Comparison of ENCODE assay signal across 1 cellular context in the genomic region with DNA sequence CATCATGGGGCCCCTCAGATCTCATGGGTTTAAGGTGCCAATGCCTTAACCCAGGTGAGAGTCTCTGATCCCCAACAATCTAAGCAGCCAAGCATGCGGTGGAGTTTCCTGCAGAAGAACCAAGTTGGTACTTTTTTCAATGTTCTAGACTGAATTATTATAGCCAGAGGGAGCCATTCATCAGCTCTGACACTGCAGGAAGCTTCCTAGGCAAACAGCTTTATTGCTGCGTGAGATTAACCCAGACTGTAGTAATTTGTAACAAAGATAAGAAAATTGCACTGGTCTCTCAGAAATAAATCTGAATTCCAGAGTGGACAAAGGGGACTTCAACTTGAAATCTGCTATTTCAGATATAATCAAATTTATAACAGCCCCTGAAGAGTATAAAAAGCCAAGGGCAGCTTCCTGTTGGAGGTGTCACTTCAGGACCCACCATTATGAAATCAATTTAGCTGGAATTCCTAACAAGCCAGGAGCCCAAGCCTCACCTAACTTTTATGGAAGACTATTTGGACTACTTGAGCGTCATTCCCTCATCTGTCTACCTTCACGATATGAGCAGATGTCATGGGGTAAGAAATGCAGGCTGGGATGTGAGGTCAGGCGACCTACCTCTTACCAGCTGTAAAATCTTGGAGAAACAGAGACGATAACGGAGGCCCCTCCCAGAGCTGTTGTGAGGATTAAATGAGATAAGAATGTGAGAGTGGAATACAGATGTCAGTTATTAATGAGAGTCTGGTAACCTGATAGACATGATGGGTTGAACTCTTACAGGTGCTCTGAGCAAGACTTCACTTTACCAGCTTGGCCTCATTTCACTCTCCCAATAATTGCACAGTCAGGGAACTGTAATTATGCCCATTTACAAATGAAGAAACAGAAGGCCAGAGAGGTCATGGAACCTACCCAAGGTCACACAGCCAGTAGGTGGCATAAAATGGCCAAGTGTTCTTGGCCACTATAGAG.
TF ChIP-seq lines count a peak whose summit lies in the region.

No MANE protein-coding gene starts in this region.

TF ChIP-seq in HEK293, 187 proteins besides CTCF, POLR2A, EP300 and RAD21 (continued from another document and continues in another):
- no peak for TF ChIP-seq HOXC10 (CRISPR knock-in tag; IDR thresholded peaks at IDR 0.05)
- peak; percentile 83 for TF ChIP-seq OSR2 (tag by site-specific recombination; IDR thresholded peaks at IDR 0.05)
- TF ChIP-seq, protein P1, sequence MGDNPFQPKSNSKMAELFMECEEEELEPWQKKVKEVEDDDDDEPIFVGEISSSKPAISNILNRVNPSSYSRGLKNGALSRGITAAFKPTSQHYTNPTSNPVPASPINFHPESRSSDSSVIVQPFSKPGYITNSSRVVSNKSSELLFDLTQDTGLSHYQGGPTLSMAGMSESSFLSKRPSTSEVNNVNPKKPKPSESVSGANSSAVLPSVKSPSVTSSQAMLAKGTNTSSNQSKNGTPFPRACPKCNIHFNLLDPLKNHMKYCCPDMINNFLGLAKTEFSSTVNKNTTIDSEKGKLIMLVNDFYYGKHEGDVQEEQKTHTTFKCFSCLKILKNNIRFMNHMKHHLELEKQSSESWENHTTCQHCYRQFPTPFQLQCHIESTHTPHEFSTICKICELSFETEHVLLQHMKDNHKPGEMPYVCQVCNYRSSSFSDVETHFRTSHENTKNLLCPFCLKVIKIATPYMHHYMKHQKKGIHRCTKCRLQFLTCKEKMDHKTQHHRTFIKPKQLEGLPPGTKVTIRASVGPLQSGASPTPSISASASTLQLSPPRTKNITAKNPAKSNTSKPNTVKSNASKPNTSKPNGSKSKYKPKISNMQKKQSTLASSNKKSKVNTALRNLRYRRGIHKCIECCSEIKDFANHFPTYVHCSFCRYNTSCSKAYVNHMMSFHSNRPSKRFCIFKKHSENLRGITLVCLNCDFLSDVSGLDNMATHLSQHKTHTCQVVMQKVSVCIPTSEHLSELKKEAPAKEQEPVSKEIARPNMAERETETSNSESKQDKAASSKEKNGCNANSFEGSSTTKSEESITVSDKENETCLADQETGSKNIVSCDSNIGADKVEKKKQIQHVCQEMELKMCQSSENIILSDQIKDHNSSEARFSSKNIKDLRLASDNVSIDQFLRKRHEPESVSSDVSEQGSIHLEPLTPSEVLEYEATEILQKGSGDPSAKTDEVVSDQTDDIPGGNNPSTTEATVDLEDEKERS (tag by site-specific recombination; IDR thresholded peaks at IDR 0.05) = no peak
- TF ChIP-seq ZFP3 (tag by site-specific recombination; IDR thresholded peaks at IDR 0.05; ENCODE audit: low read depth) = no peak
- no peak; the same call in none of the 2 replicates for TF ChIP-seq GLIS1 (tag by site-specific recombination; IDR thresholded peaks at IDR 0.05)
- no peak for TF ChIP-seq KLF9 (tag by site-specific recombination; IDR thresholded peaks at IDR 0.05; ENCODE audit: low read depth)
- TF ChIP-seq KLF10 (tag by site-specific recombination; IDR thresholded peaks at IDR 0.05) = no peak
- TF ChIP-seq, protein P2, sequence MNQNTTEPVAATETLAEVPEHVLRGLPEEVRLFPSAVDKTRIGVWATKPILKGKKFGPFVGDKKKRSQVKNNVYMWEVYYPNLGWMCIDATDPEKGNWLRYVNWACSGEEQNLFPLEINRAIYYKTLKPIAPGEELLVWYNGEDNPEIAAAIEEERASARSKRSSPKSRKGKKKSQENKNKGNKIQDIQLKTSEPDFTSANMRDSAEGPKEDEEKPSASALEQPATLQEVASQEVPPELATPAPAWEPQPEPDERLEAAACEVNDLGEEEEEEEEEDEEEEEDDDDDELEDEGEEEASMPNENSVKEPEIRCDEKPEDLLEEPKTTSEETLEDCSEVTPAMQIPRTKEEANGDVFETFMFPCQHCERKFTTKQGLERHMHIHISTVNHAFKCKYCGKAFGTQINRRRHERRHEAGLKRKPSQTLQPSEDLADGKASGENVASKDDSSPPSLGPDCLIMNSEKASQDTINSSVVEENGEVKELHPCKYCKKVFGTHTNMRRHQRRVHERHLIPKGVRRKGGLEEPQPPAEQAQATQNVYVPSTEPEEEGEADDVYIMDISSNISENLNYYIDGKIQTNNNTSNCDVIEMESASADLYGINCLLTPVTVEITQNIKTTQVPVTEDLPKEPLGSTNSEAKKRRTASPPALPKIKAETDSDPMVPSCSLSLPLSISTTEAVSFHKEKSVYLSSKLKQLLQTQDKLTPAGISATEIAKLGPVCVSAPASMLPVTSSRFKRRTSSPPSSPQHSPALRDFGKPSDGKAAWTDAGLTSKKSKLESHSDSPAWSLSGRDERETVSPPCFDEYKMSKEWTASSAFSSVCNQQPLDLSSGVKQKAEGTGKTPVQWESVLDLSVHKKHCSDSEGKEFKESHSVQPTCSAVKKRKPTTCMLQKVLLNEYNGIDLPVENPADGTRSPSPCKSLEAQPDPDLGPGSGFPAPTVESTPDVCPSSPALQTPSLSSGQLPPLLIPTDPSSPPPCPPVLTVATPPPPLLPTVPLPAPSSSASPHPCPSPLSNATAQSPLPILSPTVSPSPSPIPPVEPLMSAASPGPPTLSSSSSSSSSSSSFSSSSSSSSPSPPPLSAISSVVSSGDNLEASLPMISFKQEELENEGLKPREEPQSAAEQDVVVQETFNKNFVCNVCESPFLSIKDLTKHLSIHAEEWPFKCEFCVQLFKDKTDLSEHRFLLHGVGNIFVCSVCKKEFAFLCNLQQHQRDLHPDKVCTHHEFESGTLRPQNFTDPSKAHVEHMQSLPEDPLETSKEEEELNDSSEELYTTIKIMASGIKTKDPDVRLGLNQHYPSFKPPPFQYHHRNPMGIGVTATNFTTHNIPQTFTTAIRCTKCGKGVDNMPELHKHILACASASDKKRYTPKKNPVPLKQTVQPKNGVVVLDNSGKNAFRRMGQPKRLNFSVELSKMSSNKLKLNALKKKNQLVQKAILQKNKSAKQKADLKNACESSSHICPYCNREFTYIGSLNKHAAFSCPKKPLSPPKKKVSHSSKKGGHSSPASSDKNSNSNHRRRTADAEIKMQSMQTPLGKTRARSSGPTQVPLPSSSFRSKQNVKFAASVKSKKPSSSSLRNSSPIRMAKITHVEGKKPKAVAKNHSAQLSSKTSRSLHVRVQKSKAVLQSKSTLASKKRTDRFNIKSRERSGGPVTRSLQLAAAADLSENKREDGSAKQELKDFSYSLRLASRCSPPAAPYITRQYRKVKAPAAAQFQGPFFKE (tag by site-specific recombination; IDR thresholded peaks at IDR 0.05; ENCODE audit: borderline replicate concordance) = no peak
- no peak for TF ChIP-seq REPIN1 (tag by site-specific recombination; IDR thresholded peaks at IDR 0.05; ENCODE audit: low read depth)
- TF ChIP-seq ZNF747 (tag by site-specific recombination; IDR thresholded peaks at IDR 0.05) = no peak
- 0 out of 2 replicates have a peak, but pooled peaks have one; percentile 19 for TF ChIP-seq YY1 (tag by site-specific recombination; IDR thresholded peaks at IDR 0.05)
- no peak for TF ChIP-seq ZNF48 (tag by site-specific recombination; IDR thresholded peaks at IDR 0.05)
- TF ChIP-seq, protein P3, sequence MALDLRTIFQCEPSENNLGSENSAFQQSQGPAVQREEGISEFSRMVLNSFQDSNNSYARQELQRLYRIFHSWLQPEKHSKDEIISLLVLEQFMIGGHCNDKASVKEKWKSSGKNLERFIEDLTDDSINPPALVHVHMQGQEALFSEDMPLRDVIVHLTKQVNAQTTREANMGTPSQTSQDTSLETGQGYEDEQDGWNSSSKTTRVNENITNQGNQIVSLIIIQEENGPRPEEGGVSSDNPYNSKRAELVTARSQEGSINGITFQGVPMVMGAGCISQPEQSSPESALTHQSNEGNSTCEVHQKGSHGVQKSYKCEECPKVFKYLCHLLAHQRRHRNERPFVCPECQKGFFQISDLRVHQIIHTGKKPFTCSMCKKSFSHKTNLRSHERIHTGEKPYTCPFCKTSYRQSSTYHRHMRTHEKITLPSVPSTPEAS (tag by site-specific recombination; IDR thresholded peaks at IDR 0.05) = no peak
- no peak for TF ChIP-seq HOXA7 (CRISPR knock-in tag; IDR thresholded peaks at IDR 0.05; ENCODE audit: borderline replicate concordance)
- no peak for TF ChIP-seq SP2 (tag by site-specific recombination; IDR thresholded peaks at IDR 0.05)
- TF ChIP-seq ZNF324 (tag by site-specific recombination; IDR thresholded peaks at IDR 0.05) = no peak
- no peak for TF ChIP-seq ZNF37A (tag by site-specific recombination; IDR thresholded peaks at IDR 0.05)
- no peak for TF ChIP-seq ZNF214 (tag by site-specific recombination; IDR thresholded peaks at IDR 0.05; ENCODE audit: borderline replicate concordance)
- TF ChIP-seq ZBTB17 (tag by site-specific recombination; IDR thresholded peaks at IDR 0.05) = no peak
- TF ChIP-seq ZNF266 (tag by site-specific recombination; IDR thresholded peaks at IDR 0.05; ENCODE audit: low read depth) = no peak
- no peak for TF ChIP-seq ZNF514 (tag by site-specific recombination; IDR thresholded peaks at IDR 0.05)
- no peak for TF ChIP-seq ZNF274 (IDR thresholded peaks at IDR 0.05; ENCODE audit: low read length)
- TF ChIP-seq ZNF274 (tag by site-specific recombination; IDR thresholded peaks at IDR 0.05; ENCODE audit: borderline replicate concordance) = no peak
- no peak for TF ChIP-seq ZNF777 (tag by site-specific recombination; IDR thresholded peaks at IDR 0.05; ENCODE audit: borderline replicate concordance)
- TF ChIP-seq ZBTB8A (tag by site-specific recombination; IDR thresholded peaks at IDR 0.05) = 0 out of 2 replicates have a peak, but pooled peaks have one; percentile 13
- no peak for TF ChIP-seq KLF8 (tag by site-specific recombination; IDR thresholded peaks at IDR 0.05)
- no peak for TF ChIP-seq ZNF558 (tag by site-specific recombination; IDR thresholded peaks at IDR 0.05)
- TF ChIP-seq, protein P4, sequence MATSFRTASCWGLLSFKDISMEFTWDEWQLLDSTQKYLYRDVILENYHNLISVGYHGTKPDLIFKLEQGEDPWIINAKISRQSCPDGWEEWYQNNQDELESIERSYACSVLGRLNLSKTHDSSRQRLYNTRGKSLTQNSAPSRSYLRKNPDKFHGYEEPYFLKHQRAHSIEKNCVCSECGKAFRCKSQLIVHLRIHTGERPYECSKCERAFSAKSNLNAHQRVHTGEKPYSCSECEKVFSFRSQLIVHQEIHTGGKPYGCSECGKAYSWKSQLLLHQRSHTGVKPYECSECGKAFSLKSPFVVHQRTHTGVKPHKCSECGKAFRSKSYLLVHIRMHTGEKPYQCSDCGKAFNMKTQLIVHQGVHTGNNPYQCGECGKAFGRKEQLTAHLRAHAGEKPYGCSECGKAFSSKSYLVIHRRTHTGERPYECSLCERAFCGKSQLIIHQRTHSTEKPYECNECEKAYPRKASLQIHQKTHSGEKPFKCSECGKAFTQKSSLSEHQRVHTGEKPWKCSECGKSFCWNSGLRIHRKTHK (tag by site-specific recombination; IDR thresholded peaks at IDR 0.05) = no peak
- no peak for TF ChIP-seq ZNF473 (tag by site-specific recombination; IDR thresholded peaks at IDR 0.05)
- TF ChIP-seq ZSCAN16 (tag by site-specific recombination; IDR thresholded peaks at IDR 0.05) = no peak
- TF ChIP-seq ZNF335 (tag by site-specific recombination; conservative IDR thresholded peaks at IDR 0.05) = no peak; the same call in none of the 2 replicates
- TF ChIP-seq, protein P5, sequence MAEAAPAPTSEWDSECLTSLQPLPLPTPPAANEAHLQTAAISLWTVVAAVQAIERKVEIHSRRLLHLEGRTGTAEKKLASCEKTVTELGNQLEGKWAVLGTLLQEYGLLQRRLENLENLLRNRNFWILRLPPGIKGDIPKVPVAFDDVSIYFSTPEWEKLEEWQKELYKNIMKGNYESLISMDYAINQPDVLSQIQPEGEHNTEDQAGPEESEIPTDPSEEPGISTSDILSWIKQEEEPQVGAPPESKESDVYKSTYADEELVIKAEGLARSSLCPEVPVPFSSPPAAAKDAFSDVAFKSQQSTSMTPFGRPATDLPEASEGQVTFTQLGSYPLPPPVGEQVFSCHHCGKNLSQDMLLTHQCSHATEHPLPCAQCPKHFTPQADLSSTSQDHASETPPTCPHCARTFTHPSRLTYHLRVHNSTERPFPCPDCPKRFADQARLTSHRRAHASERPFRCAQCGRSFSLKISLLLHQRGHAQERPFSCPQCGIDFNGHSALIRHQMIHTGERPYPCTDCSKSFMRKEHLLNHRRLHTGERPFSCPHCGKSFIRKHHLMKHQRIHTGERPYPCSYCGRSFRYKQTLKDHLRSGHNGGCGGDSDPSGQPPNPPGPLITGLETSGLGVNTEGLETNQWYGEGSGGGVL (tag by site-specific recombination; IDR thresholded peaks at IDR 0.05) = no peak
- TF ChIP-seq, protein P6, sequence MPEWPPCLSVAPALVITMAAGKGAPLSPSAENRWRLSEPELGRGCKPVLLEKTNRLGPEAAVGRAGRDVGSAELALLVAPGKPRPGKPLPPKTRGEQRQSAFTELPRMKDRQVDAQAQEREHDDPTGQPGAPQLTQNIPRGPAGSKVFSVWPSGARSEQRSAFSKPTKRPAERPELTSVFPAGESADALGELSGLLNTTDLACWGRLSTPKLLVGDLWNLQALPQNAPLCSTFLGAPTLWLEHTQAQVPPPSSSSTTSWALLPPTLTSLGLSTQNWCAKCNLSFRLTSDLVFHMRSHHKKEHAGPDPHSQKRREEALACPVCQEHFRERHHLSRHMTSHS (tag by site-specific recombination; IDR thresholded peaks at IDR 0.05) = 0 out of 2 replicates have a peak, but pooled peaks have one; percentile 33
- no peak for TF ChIP-seq ZNF530 (tag by site-specific recombination; IDR thresholded peaks at IDR 0.05; ENCODE audit: low read depth)
- TF ChIP-seq FEZF1 (tag by site-specific recombination; IDR thresholded peaks at IDR 0.05) = peak; percentile 85
- TF ChIP-seq GFI1B (tag by site-specific recombination; IDR thresholded peaks at IDR 0.05) = peak; percentile 60; the same call in 1 of the 2 replicates
- TF ChIP-seq ZNF560 (tag by site-specific recombination; IDR thresholded peaks at IDR 0.05; ENCODE audit: borderline replicate concordance) = no peak
- TF ChIP-seq ZNF623 (tag by site-specific recombination; IDR thresholded peaks at IDR 0.05) = no peak
- TF ChIP-seq ZNF548 (tag by site-specific recombination; IDR thresholded peaks at IDR 0.05) = no peak
- TF ChIP-seq ZNF155 (tag by site-specific recombination; IDR thresholded peaks at IDR 0.05) = no peak
- TF ChIP-seq, protein P7, sequence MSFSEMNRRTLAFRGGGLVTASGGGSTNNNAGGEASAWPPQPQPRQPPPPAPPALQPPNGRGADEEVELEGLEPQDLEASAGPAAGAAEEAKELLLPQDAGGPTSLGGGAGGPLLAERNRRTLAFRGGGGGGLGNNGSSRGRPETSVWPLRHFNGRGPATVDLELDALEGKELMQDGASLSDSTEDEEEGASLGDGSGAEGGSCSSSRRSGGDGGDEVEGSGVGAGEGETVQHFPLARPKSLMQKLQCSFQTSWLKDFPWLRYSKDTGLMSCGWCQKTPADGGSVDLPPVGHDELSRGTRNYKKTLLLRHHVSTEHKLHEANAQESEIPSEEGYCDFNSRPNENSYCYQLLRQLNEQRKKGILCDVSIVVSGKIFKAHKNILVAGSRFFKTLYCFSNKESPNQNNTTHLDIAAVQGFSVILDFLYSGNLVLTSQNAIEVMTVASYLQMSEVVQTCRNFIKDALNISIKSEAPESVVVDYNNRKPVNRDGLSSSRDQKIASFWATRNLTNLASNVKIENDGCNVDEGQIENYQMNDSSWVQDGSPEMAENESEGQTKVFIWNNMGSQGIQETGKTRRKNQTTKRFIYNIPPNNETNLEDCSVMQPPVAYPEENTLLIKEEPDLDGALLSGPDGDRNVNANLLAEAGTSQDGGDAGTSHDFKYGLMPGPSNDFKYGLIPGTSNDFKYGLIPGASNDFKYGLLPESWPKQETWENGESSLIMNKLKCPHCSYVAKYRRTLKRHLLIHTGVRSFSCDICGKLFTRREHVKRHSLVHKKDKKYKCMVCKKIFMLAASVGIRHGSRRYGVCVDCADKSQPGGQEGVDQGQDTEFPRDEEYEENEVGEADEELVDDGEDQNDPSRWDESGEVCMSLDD (tag by site-specific recombination; IDR thresholded peaks at IDR 0.05) = no peak
- no peak for TF ChIP-seq ZNF157 (tag by site-specific recombination; IDR thresholded peaks at IDR 0.05)
- TF ChIP-seq ZNF302 (tag by site-specific recombination; IDR thresholded peaks at IDR 0.05; ENCODE audit: low read depth) = no peak
- peak; percentile 62; the same call in 1 of the 2 replicates for TF ChIP-seq OVOL3 (tag by site-specific recombination; IDR thresholded peaks at IDR 0.05)
